1 cellular context compared by ENCODE assay signal in the genomic region with DNA sequence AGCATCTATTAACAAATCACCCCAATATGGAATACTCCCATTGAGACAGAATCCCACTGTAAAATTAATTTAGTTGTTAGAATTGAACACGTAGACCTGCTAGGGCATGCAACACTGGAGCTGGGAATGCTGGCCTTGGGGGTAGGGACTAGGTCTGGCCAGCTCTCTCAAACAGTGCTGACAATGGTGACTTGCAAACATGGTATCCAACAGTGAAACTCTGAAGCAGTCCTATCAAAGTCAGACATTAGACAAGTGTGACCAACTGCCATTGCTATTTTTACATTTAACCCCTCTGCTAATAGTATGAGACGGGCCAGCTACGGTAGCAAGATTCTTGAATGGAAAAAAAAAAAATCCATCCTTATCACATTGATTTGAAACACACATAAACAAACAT.
TF ChIP-seq lines count a peak whose summit lies in the region.

No MANE protein-coding gene starts in this region.

TF ChIP-seq in HepG2, 621 proteins besides CTCF, POLR2A, EP300 and RAD21:
- TF ChIP-seq MYC (CRISPR knock-in tag; IDR thresholded peaks at IDR 0.05; ENCODE audit: borderline replicate concordance) (no peak), SMAD9 (CRISPR knock-in tag; IDR thresholded peaks at IDR 0.05) (no peak), IKZF1 (IDR thresholded peaks at IDR 0.05) (no peak), RXRB (CRISPR knock-in tag; IDR thresholded peaks at IDR 0.05; ENCODE audit: borderline replicate concordance) (no peak), RFXANK (CRISPR knock-in tag; IDR thresholded peaks at IDR 0.05) (no peak), FLYWCH1 (CRISPR knock-in tag; IDR thresholded peaks at IDR 0.05) (no peak)
- TF ChIP-seq, protein P1, sequence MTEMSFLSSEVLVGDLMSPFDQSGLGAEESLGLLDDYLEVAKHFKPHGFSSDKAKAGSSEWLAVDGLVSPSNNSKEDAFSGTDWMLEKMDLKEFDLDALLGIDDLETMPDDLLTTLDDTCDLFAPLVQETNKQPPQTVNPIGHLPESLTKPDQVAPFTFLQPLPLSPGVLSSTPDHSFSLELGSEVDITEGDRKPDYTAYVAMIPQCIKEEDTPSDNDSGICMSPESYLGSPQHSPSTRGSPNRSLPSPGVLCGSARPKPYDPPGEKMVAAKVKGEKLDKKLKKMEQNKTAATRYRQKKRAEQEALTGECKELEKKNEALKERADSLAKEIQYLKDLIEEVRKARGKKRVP (CRISPR knock-in tag; IDR thresholded peaks at IDR 0.05): no peak
- TF ChIP-seq, protein P2, sequence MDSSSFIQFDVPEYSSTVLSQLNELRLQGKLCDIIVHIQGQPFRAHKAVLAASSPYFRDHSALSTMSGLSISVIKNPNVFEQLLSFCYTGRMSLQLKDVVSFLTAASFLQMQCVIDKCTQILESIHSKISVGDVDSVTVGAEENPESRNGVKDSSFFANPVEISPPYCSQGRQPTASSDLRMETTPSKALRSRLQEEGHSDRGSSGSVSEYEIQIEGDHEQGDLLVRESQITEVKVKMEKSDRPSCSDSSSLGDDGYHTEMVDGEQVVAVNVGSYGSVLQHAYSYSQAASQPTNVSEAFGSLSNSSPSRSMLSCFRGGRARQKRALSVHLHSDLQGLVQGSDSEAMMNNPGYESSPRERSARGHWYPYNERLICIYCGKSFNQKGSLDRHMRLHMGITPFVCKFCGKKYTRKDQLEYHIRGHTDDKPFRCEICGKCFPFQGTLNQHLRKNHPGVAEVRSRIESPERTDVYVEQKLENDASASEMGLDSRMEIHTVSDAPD (CRISPR knock-in tag; IDR thresholded peaks at IDR 0.05): no peak
- TF ChIP-seq, protein P3, sequence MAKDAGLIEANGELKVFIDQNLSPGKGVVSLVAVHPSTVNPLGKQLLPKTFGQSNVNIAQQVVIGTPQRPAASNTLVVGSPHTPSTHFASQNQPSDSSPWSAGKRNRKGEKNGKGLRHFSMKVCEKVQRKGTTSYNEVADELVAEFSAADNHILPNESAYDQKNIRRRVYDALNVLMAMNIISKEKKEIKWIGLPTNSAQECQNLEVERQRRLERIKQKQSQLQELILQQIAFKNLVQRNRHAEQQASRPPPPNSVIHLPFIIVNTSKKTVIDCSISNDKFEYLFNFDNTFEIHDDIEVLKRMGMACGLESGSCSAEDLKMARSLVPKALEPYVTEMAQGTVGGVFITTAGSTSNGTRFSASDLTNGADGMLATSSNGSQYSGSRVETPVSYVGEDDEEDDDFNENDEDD (CRISPR knock-in tag; IDR thresholded peaks at IDR 0.05; ENCODE audit: borderline replicate concordance): no peak
- TF ChIP-seq, protein P4, sequence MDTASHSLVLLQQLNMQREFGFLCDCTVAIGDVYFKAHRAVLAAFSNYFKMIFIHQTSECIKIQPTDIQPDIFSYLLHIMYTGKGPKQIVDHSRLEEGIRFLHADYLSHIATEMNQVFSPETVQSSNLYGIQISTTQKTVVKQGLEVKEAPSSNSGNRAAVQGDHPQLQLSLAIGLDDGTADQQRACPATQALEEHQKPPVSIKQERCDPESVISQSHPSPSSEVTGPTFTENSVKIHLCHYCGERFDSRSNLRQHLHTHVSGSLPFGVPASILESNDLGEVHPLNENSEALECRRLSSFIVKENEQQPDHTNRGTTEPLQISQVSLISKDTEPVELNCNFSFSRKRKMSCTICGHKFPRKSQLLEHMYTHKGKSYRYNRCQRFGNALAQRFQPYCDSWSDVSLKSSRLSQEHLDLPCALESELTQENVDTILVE (CRISPR knock-in tag; IDR thresholded peaks at IDR 0.05): no peak
